In genomic region chr19:1704339-1704738, GRCh38 we compare ENCODE assay signal across 39 cellular contexts. TPM values are rescaled to one million over a fixed set of nuclear protein-coding genes. Genes with fewer than 3 reads are reported as not detected.
"Had no signal": no experiment of that assay in that cellular context is flagged by ENCODE, and none has a peak within 500 bp of the region (broad histone marks: within the 10 kb centered on the region; RNA-seq: fewer than 3 reads in every experiment).

No MANE protein-coding gene starts in this region.

- H3K9me3 Mint-ChIP-seq: activated naive CD8-positive, alpha-beta T cell treated with anti-CD3 and anti-CD28 coated beads for 36 hours had no signal

- DNase-seq: activated B cell treated with CpG ODN at 0.5 μM for 24 hours; activated CD4-positive, alpha-beta memory T cell treated with anti-CD3 and anti-CD28 coated beads for 36 hours; activated CD4-positive, alpha-beta T cell treated with anti-CD3 and anti-CD28 coated beads for 4 hours; activated CD4-positive, alpha-beta T cell treated with anti-CD3 and anti-CD28 coated beads, Interleukin-2, amount 10 ng/mL, durations not matched to agents 24 days and 14 days; activated CD4-positive, alpha-beta T cell treated with anti-CD3 and anti-CD28 coated beads, Interleukin-2, amount 50 U/mL, for 1 hour; activated CD4-positive, alpha-beta T cell treated with anti-CD3 and anti-CD28 coated beads, Interleukin-2, amount 50 U/mL, for 4 hours; activated CD4-positive, CD25-positive, alpha-beta regulatory T cell treated with anti-CD3 and anti-CD28 coated beads, Interleukin-2, amount 50 U/mL, for 72 hours; activated CD8-positive, alpha-beta memory T cell treated with anti-CD3 and anti-CD28 coated beads, Interleukin-2, amount 50 U/mL, for 4 hours; activated CD8-positive, alpha-beta T cell treated with anti-CD3 and anti-CD28 coated beads for 36 hours; activated effector memory CD4-positive, alpha-beta T cell treated with anti-CD3 and anti-CD28 coated beads, Interleukin-2, amount 50 U/mL, for 16 hours; activated gamma-delta T cell treated with Interleukin-2 at 50 U/mL for 16 hours; activated naive CD4-positive, alpha-beta T cell; activated naive CD4-positive, alpha-beta T cell treated with anti-CD3 and anti-CD28 coated beads for 36 hours; activated naive CD4-positive, alpha-beta T cell treated with anti-CD3 and anti-CD28 coated beads, Interleukin-2, amount 50 U/mL, for 16 hours; activated naive CD8-positive, alpha-beta T cell treated with anti-CD3 and anti-CD28 coated beads for 36 hours; activated T-cell treated with anti-CD3 and anti-CD28 coated beads for 4 hours; activated T-cell treated with anti-CD3 and anti-CD28 coated beads, Interleukin-2, amount 50 U/mL, for 1 hour; activated T-cell treated with anti-CD3 and anti-CD28 coated beads, Interleukin-2, amount 50 U/mL, for 4 hours; activated T-cell treated with anti-CD3 and anti-CD28 coated beads, Interleukin-2, amount 50 U/mL, for 72 hours; adrenal gland; amniotic stem cell; aorta; body of pancreas; brain microvascular endothelial cell; central memory CD4-positive, alpha-beta T cell; T-helper 1 cell; T-helper 9 cell had no signal

- H3K27ac ChIP-seq: adrenal gland, body of pancreas, brain microvascular endothelial cell, breast epithelium, VCaP had no signal

- H3K36me3 ChIP-seq: adrenal gland, brain microvascular endothelial cell, breast epithelium had no signal

- H3K4me3 ChIP-seq: adrenal gland, body of pancreas, breast epithelium had no signal

- H3K36me3 Mint-ChIP-seq: activated CD4-positive, alpha-beta memory T cell treated with anti-CD3 and anti-CD28 coated beads for 36 hours; activated naive CD8-positive, alpha-beta T cell treated with anti-CD3 and anti-CD28 coated beads for 36 hours had no signal

- H3K4me3 Mint-ChIP-seq: activated B cell treated with CpG ODN at 0.5 μM for 24 hours; activated CD4-positive, alpha-beta memory T cell treated with anti-CD3 and anti-CD28 coated beads for 36 hours; activated CD4-positive, alpha-beta T cell treated with anti-CD3 and anti-CD28 coated beads, Interleukin-2, amount 10 ng/mL, durations not matched to agents 24 days and 14 days; activated CD8-positive, alpha-beta T cell treated with anti-CD3 and anti-CD28 coated beads for 36 hours; activated naive CD4-positive, alpha-beta T cell treated with anti-CD3 and anti-CD28 coated beads for 36 hours; activated naive CD8-positive, alpha-beta T cell treated with anti-CD3 and anti-CD28 coated beads for 36 hours; activated T-cell treated with anti-CD3 and anti-CD28 coated beads, Interleukin-2, amount 50 U/mL, for 4 hours; activated T-cell treated with anti-CD3 and anti-CD28 coated beads, Interleukin-2, amount 50 U/mL, for 72 hours; activated T-helper 1 cell treated with anti-CD3 and anti-CD28 coated beads, Interleukin-12 subunit alpha, Interleukin-12 subunit beta, Interleukin-2, Interleukin-4 antibody, amounts not matched to agents 30 ng/mL and 10 ng/mL and 1 ng/mL, durations not matched to agents 14 hours and 24 hours and 36 hours; activated T-helper 17 cell treated with anti-CD3 and anti-CD28 coated beads, Interleukin-2, amount 50 U/mL, for 72 hours; T-helper 1 cell treated with Interleukin-12 subunit alpha and Interleukin-12 subunit beta and Interleukin-4 antibody, amounts not matched to agents 30 μg/mL and 1 μg/mL, for 36 hours had no signal

- FAIRE-seq: astrocyte, TTC549 had no signal

- H3K27ac Mint-ChIP-seq: activated B cell treated with CpG ODN at 0.5 μM for 24 hours; activated CD4-positive, alpha-beta memory T cell treated with anti-CD3 and anti-CD28 coated beads for 36 hours; activated CD4-positive, alpha-beta T cell treated with anti-CD3 and anti-CD28 coated beads, Interleukin-2, amount 10 ng/mL, durations not matched to agents 24 days and 14 days; activated CD8-positive, alpha-beta T cell treated with anti-CD3 and anti-CD28 coated beads for 36 hours; activated naive CD4-positive, alpha-beta T cell treated with anti-CD3 and anti-CD28 coated beads for 36 hours; activated naive CD4-positive, alpha-beta T cell treated with anti-CD3 and anti-CD28 coated beads, Interleukin-2, amount 50 U/mL, for 72 hours; activated naive CD8-positive, alpha-beta T cell treated with anti-CD3 and anti-CD28 coated beads for 36 hours; activated T-cell treated with anti-CD3 and anti-CD28 coated beads, Interleukin-2, amount 50 U/mL, for 72 hours; activated T-helper 1 cell treated with anti-CD3 and anti-CD28 coated beads, Interleukin-12 subunit alpha, Interleukin-12 subunit beta, Interleukin-2, Interleukin-4 antibody, amounts not matched to agents 30 ng/mL and 10 ng/mL and 1 ng/mL, durations not matched to agents 14 hours and 24 hours and 36 hours; activated T-helper 17 cell treated with anti-CD3 and anti-CD28 coated beads, Interleukin-2, amount 50 U/mL, for 72 hours; T-helper 1 cell treated with Interleukin-12 subunit alpha and Interleukin-12 subunit beta and Interleukin-4 antibody, amounts not matched to agents 30 μg/mL and 1 μg/mL, for 36 hours had no signal

- ATAC-seq: activated CD8-positive, alpha-beta T cell treated with anti-CD3 and anti-CD28 coated beads for 36 hours; activated naive CD4-positive, alpha-beta T cell treated with anti-CD3 and anti-CD28 coated beads, Interleukin-2, amount 50 U/mL, for 72 hours; activated T-cell treated with anti-CD3 and anti-CD28 coated beads, Interleukin-2, amount 50 U/mL, for 4 hours; activated T-cell treated with anti-CD3 and anti-CD28 coated beads, Interleukin-2, amount 50 U/mL, for 72 hours; activated T-helper 17 cell treated with anti-CD3 and anti-CD28 coated beads, Interleukin-2, amount 50 U/mL, for 72 hours; body of pancreas had no signal

- H3K9me3 ChIP-seq: adrenal gland, breast epithelium had no signal

- H3K4me1 ChIP-seq: adrenal gland, breast epithelium had no signal

RNA-seq across cellular contexts. Expression of gene ONECUT3, which starts 49.0 kb away (rescaled TPM):
- total RNA-seq: activated B cell treated with CpG ODN at 0.5 μM for 24 hours; activated CD4-positive, alpha-beta memory T cell treated with anti-CD3 and anti-CD28 coated beads for 36 hours; activated CD4-positive, alpha-beta T cell treated with anti-CD3 and anti-CD28 coated beads, Interleukin-2, amount 10 ng/mL, durations not matched to agents 24 days and 14 days; activated CD8-positive, alpha-beta memory T cell treated with anti-CD3 and anti-CD28 coated beads for 36 hours; activated CD8-positive, alpha-beta T cell treated with anti-CD3 and anti-CD28 coated beads for 36 hours; activated naive CD4-positive, alpha-beta T cell treated with anti-CD3 and anti-CD28 coated beads for 36 hours; activated naive CD4-positive, alpha-beta T cell treated with anti-CD3 and anti-CD28 coated beads, Interleukin-2, amount 50 U/mL, for 72 hours; activated naive CD8-positive, alpha-beta T cell treated with anti-CD3 and anti-CD28 coated beads for 36 hours; activated T-cell treated with anti-CD3 and anti-CD28 coated beads, Interleukin-2, amount 50 U/mL, for 4 hours; activated T-cell treated with anti-CD3 and anti-CD28 coated beads, Interleukin-2, amount 50 U/mL, for 72 hours; activated T-helper 1 cell treated with anti-CD3 and anti-CD28 coated beads, Interleukin-12 subunit alpha, Interleukin-12 subunit beta, Interleukin-2, Interleukin-4 antibody, amounts not matched to agents 30 ng/mL and 10 ng/mL and 1 ng/mL, durations not matched to agents 14 hours and 24 hours and 36 hours; activated T-helper 17 cell treated with anti-CD3 and anti-CD28 coated beads, Interleukin-2, amount 50 U/mL, for 72 hours; adrenal gland; aorta; astrocyte; breast epithelium; cardiac septum; cerebellum; T-helper 2 cell treated with Interferon-gamma antibody and Interleukin-4, amounts not matched to agents 100 ng/mL and 5 ng/mL, for 36 hours had no signal
